In genomic region chr7:22989646-22990587, GRCh38 we compare ENCODE assay signal across 20 cellular contexts. TPM values are rescaled to one million over a fixed set of nuclear protein-coding genes. Genes with fewer than 3 reads are reported as not detected.
DNase-seq lines count a peak whose midpoint lies in the region; ATAC-seq and TF ChIP-seq lines count a peak whose summit lies in the region.
"Had no signal": no experiment of that assay in that cellular context is flagged by ENCODE, and none has a peak within 500 bp of the region (broad histone marks: within the 10 kb centered on the region; RNA-seq: fewer than 3 reads in every experiment).

No MANE protein-coding gene starts in this region.

- WGBS in H9 (ENCODE audit: extremely low coverage, insufficient read length, low lambda C conversion rate), result 100% methylated on average over 1 of the region's 3 CpGs

- no peaks in the 10 kb centered on the region for H3K27me3 Mint-ChIP-seq in CD4-positive, CD25-positive, alpha-beta regulatory T cell
- no peaks in the 10 kb centered on the region for H3K27me3 Mint-ChIP-seq in H9 (ENCODE audit: low read depth)
- H3K27me3 Mint-ChIP-seq: IgD-negative memory B cell had no signal

- no peak overlapping the region for H4K5ac ChIP-seq in H9 (ENCODE audit: insufficient read length, low read depth, low read length)

- no peak overlapping the region for H2AK5ac ChIP-seq in H9 (ENCODE audit: insufficient read length, low read length)

- no peaks in the 10 kb centered on the region for H3K79me1 ChIP-seq in H9 (ENCODE audit: insufficient read depth, low read depth, low read length, poor library complexity, severe bottlenecking)

- no peak for ATAC-seq in CD4-positive, CD25-positive, alpha-beta regulatory T cell (ENCODE audit: low read depth in 2 of 2)
- ATAC-seq in GM21381 (IDR thresholded peaks at IDR 0.05; ENCODE audit: unreplicated experiment) (no peak), HG02870 (IDR thresholded peaks at IDR 0.05; ENCODE audit: unreplicated experiment) (no peak), HG02973 (IDR thresholded peaks at IDR 0.05; ENCODE audit: unreplicated experiment) (no peak), HG02840 (IDR thresholded peaks at IDR 0.05; ENCODE audit: low FRiP score, unreplicated experiment) (no peak)
- ATAC-seq: esophagus mucosa had no signal

- no peak overlapping the region for H3K4ac ChIP-seq in H9 (ENCODE audit: low read depth, low read length)

- DNase-seq in CD4-positive, CD25-positive, alpha-beta regulatory T cell, result no peak
- DNase-seq in H9, result no peak
- DNase-seq in fibroblast of villous mesenchyme (ENCODE audit: low read depth), result peak; percentile 72
- DNase-seq: activated CD4-positive, alpha-beta T cell treated with anti-CD3 and anti-CD28 coated beads for 48 hours; activated CD8-positive, alpha-beta memory T cell treated with anti-CD3 and anti-CD28 coated beads, Interleukin-2, amount 50 U/mL, for 4 hours; activated effector memory CD4-positive, alpha-beta T cell treated with anti-CD3 and anti-CD28 coated beads, Interleukin-2, amount 50 U/mL, for 16 hours; DMS 273 treated with DMSO at 0.1 percent for 48 hours; left ventricle myocardium inferior; MV-4-11; NCI-H2029; RPMI8226; SW 1271 had no signal

- peaks cover 15 to 37% (median 23%) of the 10 kb centered on the region in 4 donors for H3K4me1 Mint-ChIP-seq in CD4-positive, CD25-positive, alpha-beta regulatory T cell
- H3K4me1 Mint-ChIP-seq in H9, result peaks cover 33 to 45% of the 10 kb centered on the region in 2 experiments

- H4K8ac ChIP-seq in H9 (replicated peaks; ENCODE audit: insufficient read length, low read depth, low read length), result no peak overlapping the region

- H3K9me3 Mint-ChIP-seq in CD4-positive, CD25-positive, alpha-beta regulatory T cell, result no peaks in the 10 kb centered on the region
- no peaks in the 10 kb centered on the region for H3K9me3 Mint-ChIP-seq in H9
- H3K9me3 Mint-ChIP-seq: IgD-negative memory B cell had no signal

- peak overlapping the region in 2 of 3 donors; percentile 20 to 40 for H3K27ac Mint-ChIP-seq in CD4-positive, CD25-positive, alpha-beta regulatory T cell
- peak overlapping the region; percentile 65 to 96 (median 91); a peak in 6 of 7 replicates for H3K27ac Mint-ChIP-seq in H9

- H3F3A ChIP-seq in SU-DHL-6 (ENCODE audit: insufficient read depth), result no peaks in the 10 kb centered on the region

- H3K4me2 ChIP-seq in H9 (ENCODE audit: insufficient read depth, insufficient read length, low read length), result no peak overlapping the region
- no peak overlapping the region for H3K4me2 ChIP-seq in SU-DHL-6 (ENCODE audit: low read depth, low read length, poor library complexity, severe bottlenecking)

- H3K56ac ChIP-seq in H9 (ENCODE audit: insufficient read length, low read depth, low read length), result no peak overlapping the region

- no peaks in the 10 kb centered on the region for H3K9me3 ChIP-seq in CD4-positive, CD25-positive, alpha-beta regulatory T cell (ENCODE audit: control insufficient read depth in 2 of 2, low read length in 2 of 2)
- H3K9me3 ChIP-seq in H9 (ENCODE audit: control insufficient read depth, low read depth, low read length) (no peaks in the 10 kb centered on the region), SU-DHL-6 (ENCODE audit: insufficient read depth, low read length) (no peaks in the 10 kb centered on the region)
- H3K9me3 ChIP-seq: left ventricle myocardium inferior, suprapubic skin had no signal

- peaks cover 5% of the 10 kb centered on the region for H3K36me3 ChIP-seq in CD4-positive, CD25-positive, alpha-beta regulatory T cell (ENCODE audit: control insufficient read depth, insufficient read depth, low read length)
- peaks cover 8% of the 10 kb centered on the region; the same call in 1 of the 2 replicates for H3K36me3 ChIP-seq in SU-DHL-6 (ENCODE audit: low read length)
- H3K36me3 ChIP-seq: left ventricle myocardium inferior, suprapubic skin had no signal

- no peak overlapping the region for H3K23ac ChIP-seq in H9 (ENCODE audit: insufficient read length, low read depth, low read length)

- H2AFZ ChIP-seq in H9 (ENCODE audit: low read length), result no peak overlapping the region
- no peak overlapping the region for H2AFZ ChIP-seq in SU-DHL-6 (ENCODE audit: low read depth, low read length, severe bottlenecking)

- H3K4me3 ChIP-seq in CD4-positive, CD25-positive, alpha-beta regulatory T cell (ENCODE audit: low read depth, low read length), result no peak overlapping the region
- H3K4me3 ChIP-seq in SU-DHL-6 (ENCODE audit: insufficient read depth, low read length, poor library complexity, severe bottlenecking), result no peak overlapping the region
- H3K4me3 ChIP-seq in fibroblast of villous mesenchyme (ENCODE audit: low read depth, low read length), result no peak overlapping the region
- H3K4me3 ChIP-seq: left ventricle myocardium inferior, suprapubic skin had no signal

- H3K27ac ChIP-seq in CD4-positive, CD25-positive, alpha-beta regulatory T cell (ENCODE audit: insufficient read depth, low read length, poor library complexity, severe bottlenecking), result no peak overlapping the region
- H3K27ac ChIP-seq in H9 (ENCODE audit: insufficient read length, low read depth, low read length) (peak overlapping the region; percentile 84), SU-DHL-6 (ENCODE audit: low read depth, low read length) (peak overlapping the region; percentile 11)
- H3K27ac ChIP-seq: left ventricle myocardium inferior, suprapubic skin had no signal

- peaks cover 19% of the 10 kb centered on the region for H3K36me3 Mint-ChIP-seq in CD4-positive, CD25-positive, alpha-beta regulatory T cell
- H3K36me3 Mint-ChIP-seq in H9 (ENCODE audit: insufficient read depth in 1 of 3, low read depth in 3 of 3), result peaks cover 0 to 7% (median 0%) of the 10 kb centered on the region in 3 experiments; a peak in 1 of 7 replicates

- H3K4me1 ChIP-seq in CD4-positive, CD25-positive, alpha-beta regulatory T cell (ENCODE audit: control insufficient read depth, insufficient read depth, low read length, poor library complexity, severe bottlenecking), result peaks cover 8% of the 10 kb centered on the region
- peaks cover 9% of the 10 kb centered on the region; the same call in 1 of the 2 replicates for H3K4me1 ChIP-seq in H9 (ENCODE audit: insufficient read depth, low read length)
- H3K4me1 ChIP-seq: suprapubic skin had no signal

- no peak overlapping the region for H4K91ac ChIP-seq in H9 (ENCODE audit: insufficient read length, low read depth, low read length)

- peaks cover 7% of the 10 kb centered on the region; the same call in 1 of the 2 replicates for H3K79me2 ChIP-seq in H9 (ENCODE audit: insufficient read depth, low read length)
- H3K79me2 ChIP-seq in SU-DHL-6 (ENCODE audit: insufficient read depth, low read length), result peaks cover 6% of the 10 kb centered on the region; the same call in 1 of the 2 replicates

- no peak overlapping the region for H2BK5ac ChIP-seq in H9 (ENCODE audit: insufficient read length, low read length)

- H4K20me1 ChIP-seq in H9 (ENCODE audit: control insufficient read depth, insufficient read depth, insufficient read length), result no peaks in the 10 kb centered on the region
- peaks cover 19% of the 10 kb centered on the region for H4K20me1 ChIP-seq in SU-DHL-6 (ENCODE audit: low read depth, low read length)

- H2BK20ac ChIP-seq in H9 (ENCODE audit: low read depth, low read length, poor library complexity, severe bottlenecking), result no peak overlapping the region

- H3K18ac ChIP-seq in H9 (ENCODE audit: insufficient read length, low read depth, low read length), result no peak overlapping the region

- no peak overlapping the region for H3K9ac ChIP-seq in H9 (ENCODE audit: extremely low read depth, insufficient read length, low read length)
- H3K9ac ChIP-seq in SU-DHL-6 (ENCODE audit: low read length), result no peak overlapping the region

- no peak overlapping the region for H3K4me3 Mint-ChIP-seq in CD4-positive, CD25-positive, alpha-beta regulatory T cell
- 0 out of 5 replicates have a peak overlapping the region, but pooled peaks of 1 of the 2 experiments have one; percentile 25 for H3K4me3 Mint-ChIP-seq in H9

- no peak overlapping the region for H2BK15ac ChIP-seq in H9 (ENCODE audit: low read depth, low read length)

- TF ChIP-seq CTCF in H9 (conservative IDR thresholded peaks at IDR 0.05) (no peak), SU-DHL-6 (IDR thresholded peaks at IDR 0.05; ENCODE audit: insufficient read depth, low read length, poor library complexity, severe bottlenecking) (no peak), fibroblast of villous mesenchyme (IDR thresholded peaks at IDR 0.05; ENCODE audit: insufficient read depth, low read depth, low read length) (no peak)

- H2BK120ac ChIP-seq in H9 (ENCODE audit: low read depth, low read length, poor library complexity, severe bottlenecking), result no peak overlapping the region

- H3K27me3 ChIP-seq in CD4-positive, CD25-positive, alpha-beta regulatory T cell (ENCODE audit: control insufficient read depth, insufficient read depth, low read length), result no peaks in the 10 kb centered on the region
- no peaks in the 10 kb centered on the region for H3K27me3 ChIP-seq in H9 (ENCODE audit: insufficient read depth, low read length)
- H3K27me3 ChIP-seq in SU-DHL-6 (ENCODE audit: low read length), result no peaks in the 10 kb centered on the region
- H3K27me3 ChIP-seq: suprapubic skin had no signal

- H3K9me2 ChIP-seq in SU-DHL-6 (replicated peaks; ENCODE audit: insufficient read depth, low read length), result no peaks in the 10 kb centered on the region

- no peak overlapping the region for H3K14ac ChIP-seq in H9 (ENCODE audit: insufficient read depth, low read length)

- no peak overlapping the region for H3T11ph ChIP-seq in H9 (ENCODE audit: low read length)

- H3K23me2 ChIP-seq in H9 (ENCODE audit: insufficient read length, low read depth, low read length, poor library complexity, severe bottlenecking), result no peaks in the 10 kb centered on the region

- no peak overlapping the region for H2BK12ac ChIP-seq in H9 (ENCODE audit: insufficient read length, low read depth, low read length)

RNA-seq across cellular contexts. Expression of gene HYCC1, which starts 24.0 kb away (rescaled TPM):
- total RNA-seq in CD4-positive, CD25-positive, alpha-beta regulatory T cell, result 38.6 TPM
- 10 to 100 TPM; 12.8 to 19.7 (median 15.5) TPM for polyA plus RNA-seq in CD4-positive, CD25-positive, alpha-beta regulatory T cell
- total RNA-seq in H9 (2021) (120 and 126 TPM in 2 replicates), fibroblast of villous mesenchyme (59.3 and 69.1 TPM in 2 replicates)
